In the genomic region with DNA sequence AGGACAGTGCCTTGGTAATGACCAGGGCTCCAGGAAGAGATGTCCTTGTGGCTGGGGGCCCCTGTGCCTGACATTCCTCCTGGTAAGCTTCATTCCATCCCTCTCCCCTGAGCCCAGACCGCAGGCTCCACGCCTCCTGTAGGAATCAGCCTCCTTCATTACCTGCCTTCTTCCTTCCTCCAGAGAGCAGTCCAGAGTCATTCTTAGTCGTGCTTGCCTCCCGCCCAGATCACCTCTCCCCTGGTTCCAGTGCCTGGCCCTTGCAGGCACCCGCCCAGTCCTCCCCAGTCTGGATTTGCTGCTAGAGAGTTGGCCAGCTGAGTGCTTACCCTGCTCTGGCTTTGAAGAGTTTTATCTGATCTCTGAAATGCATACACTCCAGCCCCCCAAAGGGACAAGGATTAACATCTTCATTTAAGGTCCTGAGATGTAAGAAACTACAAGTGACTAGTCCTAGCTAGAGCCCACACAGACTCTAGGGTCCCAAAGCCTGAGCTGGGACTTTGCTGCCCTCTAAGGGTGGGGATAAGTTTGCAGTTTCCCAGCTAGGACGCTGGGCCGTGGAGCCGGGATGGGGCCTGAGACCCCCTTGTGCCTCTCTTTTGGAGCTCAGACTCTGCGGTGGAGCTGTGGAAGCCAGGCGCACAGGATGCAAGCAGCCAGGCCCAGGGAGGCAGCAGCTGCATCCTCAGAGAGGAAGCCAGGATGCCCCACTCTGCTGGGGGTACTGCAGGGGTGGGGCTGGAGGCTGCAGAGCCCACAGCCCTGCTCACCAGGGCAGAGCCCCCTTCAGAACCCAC, we compare ENCODE assay signal across 5 cellular contexts. TPM values are rescaled to one million over a fixed set of nuclear protein-coding genes. Genes with fewer than 3 reads are reported as not detected.
DNase-seq lines count a peak whose midpoint lies in the region; ATAC-seq and TF ChIP-seq lines count a peak whose summit lies in the region.

No MANE protein-coding gene starts in this region.

- CTCF ChIA-PET in SK-N-SH (lab: Yijun Ruan, JAX) = interaction anchor here (0.5 to 5.8 kb wide), 35 partner anchors 9 to 766 kb away, joined by 3 to 78 read pairs (median 6); a partner anchor contains a TSS

- H3K4me2 ChIP-seq in SK-N-SH = no peak overlapping the region

- H3K27ac ChIP-seq in SK-N-SH (ENCODE audit: low read depth in 2 of 2, low read length in 1 of 2) = no peak overlapping the region

- ATAC-seq in esophagus mucosa (peak; percentile 51), HG03457 (IDR thresholded peaks at IDR 0.05; ENCODE audit: unreplicated experiment) (no peak)

- peak; percentile 58 for TF ChIP-seq CTCF in SK-N-SH (IDR thresholded peaks at IDR 0.05)

- TF ChIP-seq EP300 in SK-N-SH (IDR thresholded peaks at IDR 0.05; ENCODE audit: borderline replicate concordance in 1 of 2, low read depth in 1 of 2, low read length in 1 of 2) = no peak

- TF ChIP-seq RAD21 in SK-N-SH (IDR thresholded peaks at IDR 0.05; ENCODE audit: low read length) = peak; percentile 73

- H2AFZ ChIP-seq in SK-N-SH (ENCODE audit: low read depth) = no peak overlapping the region

- H3F3A ChIP-seq in SK-N-SH (replicated peaks; ENCODE audit: insufficient read depth) = no peaks in the 10 kb centered on the region

- H3K9ac ChIP-seq in SK-N-SH = no peak overlapping the region

- DNase-seq in H7 (peak; percentile 89), SK-N-SH (peak; percentile 74)
- peak; percentile 36 to 41 for DNase-seq in stimulated activated CD4-positive, alpha-beta T cell treated with anti-CD3 and anti-CD28 coated beads, Interleukin-2, amount 100 ng/mL, for 48 hours

- H3K36me3 ChIP-seq in H7 (replicated peaks; ENCODE audit: control insufficient read depth, insufficient read depth, low read length) (no peaks in the 10 kb centered on the region), SK-N-SH (replicated peaks in 1 of 2; ENCODE audit: control insufficient read depth in 1 of 2, insufficient read depth in 2 of 2, low read length in 1 of 2) (no peaks in the 10 kb centered on the region)

- no peaks in the 10 kb centered on the region for H3K9me3 ChIP-seq in SK-N-SH

- H3K4me3 ChIP-seq in H7 (ENCODE audit: insufficient read depth, low read depth, low read length) (no peak overlapping the region), SK-N-SH (ENCODE audit: low read depth in 2 of 2, low read length in 1 of 2) (no peak overlapping the region)

- 67% methylated on average over 6 of the region's 10 CpGs for WGBS in SK-N-SH (ENCODE audit: low lambda C conversion rate)

- H3K27me3 ChIP-seq in H7 (ENCODE audit: control insufficient read depth, insufficient read depth, low read length) (no peaks in the 10 kb centered on the region), SK-N-SH (ENCODE audit: insufficient read depth) (no peaks in the 10 kb centered on the region)

- H3K4me1 ChIP-seq in SK-N-SH (ENCODE audit: control insufficient read depth in 1 of 2, insufficient read depth in 2 of 2, low read depth in 1 of 2, low read length in 1 of 2) = peaks cover 17 to 20% of the 10 kb centered on the region in 2 experiments; a peak in 3 of 4 replicates

- H3K79me2 ChIP-seq in SK-N-SH (ENCODE audit: insufficient read depth) = no peaks in the 10 kb centered on the region

- POLR2A ChIA-PET in SK-N-SH (lab: Yijun Ruan, JAX) = interaction anchor here (1.8 kb wide), 1 partner anchor 72 kb away, joined by 11 read pairs; a partner anchor contains a TSS

- no peaks in the 10 kb centered on the region for H3K9me2 ChIP-seq in SK-N-SH

- no peaks in the 10 kb centered on the region for H4K20me1 ChIP-seq in SK-N-SH (ENCODE audit: insufficient read depth)

TF ChIP-seq in SK-N-SH, 30 proteins besides CTCF, POLR2A, EP300 and RAD21:
- TF ChIP-seq POLR2AphosphoS5 (IDR thresholded peaks at IDR 0.05; ENCODE audit: low read depth, low read length) = no peak
- peak; percentile 23; the same call in 1 of the 2 replicates for TF ChIP-seq SMC3 (IDR thresholded peaks at IDR 0.05; ENCODE audit: low read depth, low read length)

RNA-seq across cellular contexts. Expression of a gene that starts 1.6 kb away (rescaled TPM):
- 22.4 and 25.4 TPM in 2 replicates for total RNA-seq in H7 (2014; rRNA removed; shearing (Covaris generic))
- 6.3 and 7.3 TPM in 2 replicates for polyA plus RNA-seq in SK-N-SH (2012; rRNA removed)
- polyA plus RNA-seq in SK-N-SH (2012; cell fraction: cytosol; rRNA removed) = 2.6 and 3.5 TPM in 2 replicates
- 21.7 and 30.1 TPM in 2 replicates for polyA plus RNA-seq in SK-N-SH (2012; cell fraction: nucleus; rRNA removed)
- total RNA-seq in esophagus mucosa = 5.8 TPM

RNA-seq across cellular contexts. Expression of a gene that starts 10.6 kb away (rescaled TPM):
- 21.3 and 22.7 TPM in 2 replicates for total RNA-seq in H7 (2014; rRNA removed; shearing (Covaris generic))
- polyA plus RNA-seq in SK-N-SH (2012; rRNA removed) = 10.6 and 16.4 TPM in 2 replicates
- 9.1 and 11.6 TPM in 2 replicates for polyA plus RNA-seq in SK-N-SH (2012; cell fraction: cytosol; rRNA removed)
- polyA plus RNA-seq in SK-N-SH (2012; cell fraction: nucleus; rRNA removed) = 53.5 and 82.5 TPM in 2 replicates
- total RNA-seq in esophagus mucosa = 11.4 TPM

RNA-seq across cellular contexts. Expression of a gene that starts 10.8 kb away (rescaled TPM):
- total RNA-seq in H7 (2014; rRNA removed; shearing (Covaris generic)) = 24.2 and 25.5 TPM in 2 replicates
- polyA plus RNA-seq in SK-N-SH (2012; rRNA removed) = 15.9 and 17.5 TPM in 2 replicates
- polyA plus RNA-seq in SK-N-SH (2012; cell fraction: cytosol; rRNA removed) = 8.3 and 12.2 TPM in 2 replicates
- 39.2 and 48.5 TPM in 2 replicates for polyA plus RNA-seq in SK-N-SH (2012; cell fraction: nucleus; rRNA removed)
- total RNA-seq in esophagus mucosa = 12.7 TPM

RNA-seq across cellular contexts. Expression of a gene that starts 44.6 kb away (rescaled TPM):
- 13.9 and 23.7 TPM in 2 replicates for total RNA-seq in H7 (2014; rRNA removed; shearing (Covaris generic))
- 83.5 and 95.5 TPM in 2 replicates for polyA plus RNA-seq in SK-N-SH (2012; rRNA removed)
- 65.2 and 68.4 TPM in 2 replicates for polyA plus RNA-seq in SK-N-SH (2012; cell fraction: cytosol; rRNA removed)
- polyA plus RNA-seq in SK-N-SH (2012; cell fraction: nucleus; rRNA removed) = 224 and 254 TPM in 2 replicates
- total RNA-seq in esophagus mucosa = 49.3 TPM

Comparison
In these comparisons a context has a peak if more than half of its experiments do, and no peak if none do; other contexts are left out.
1. DNase-seq: peak in every context shown above with its lines; median percentile 89 in H7; 74 in SK-N-SH; 38 in stimulated activated CD4-positive, alpha-beta T cell treated with anti-CD3 and anti-CD28 coated beads, Interleukin-2, amount 100 ng/mL, for 48 hours.